1 cellular context compared by ENCODE assay signal in the genomic region with DNA sequence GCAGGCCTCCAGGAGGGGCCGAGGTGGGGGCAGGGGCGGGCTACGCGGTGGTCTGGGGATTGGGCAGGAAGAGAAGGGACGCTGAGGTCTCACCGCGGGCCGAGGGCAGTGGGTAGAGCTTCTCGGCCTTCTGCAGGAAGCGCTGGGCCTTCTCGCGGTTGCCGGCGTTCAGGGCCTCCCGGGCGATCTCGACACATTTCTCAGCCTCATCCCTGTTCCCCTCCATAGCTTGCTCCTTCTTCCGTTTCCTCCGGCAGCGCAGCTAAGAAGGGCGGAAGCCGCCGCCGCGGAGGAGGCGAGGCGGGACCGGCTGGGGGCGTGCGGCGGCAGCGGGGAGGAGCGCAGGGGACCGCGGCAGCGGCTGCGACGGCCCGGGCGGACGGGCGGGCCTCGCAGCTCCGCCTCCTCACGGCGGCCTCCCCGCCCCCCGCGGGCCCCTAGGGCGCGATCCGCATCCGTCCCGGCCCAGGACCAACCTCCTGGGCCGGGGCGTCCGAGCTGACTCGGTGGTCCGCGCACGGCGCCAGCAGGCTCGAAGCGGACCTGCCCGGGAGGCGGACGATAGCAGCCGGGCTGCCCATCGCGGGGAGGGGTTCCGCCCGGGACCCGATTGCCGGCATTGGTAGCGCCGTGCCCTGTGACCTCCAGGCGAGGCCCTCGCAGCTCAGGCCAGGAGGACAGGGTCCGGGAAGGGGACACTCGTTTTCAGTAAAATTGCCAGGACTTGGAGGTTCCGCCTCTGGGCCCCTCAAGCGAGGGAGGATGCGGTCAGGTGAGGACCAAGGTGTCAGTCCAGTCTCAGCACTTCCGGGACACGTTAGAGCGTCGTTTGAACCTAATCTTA.
TF ChIP-seq lines count a peak whose summit lies in the region.

A gene (minus strand): TSS at position 273 of the 844 bp plus-strand sequence. CDS start 47 bp downstream, at position 226.

TF ChIP-seq in HepG2, 621 proteins besides CTCF, POLR2A, EP300 and RAD21 (continued from another document):
- TF ChIP-seq, protein P1, sequence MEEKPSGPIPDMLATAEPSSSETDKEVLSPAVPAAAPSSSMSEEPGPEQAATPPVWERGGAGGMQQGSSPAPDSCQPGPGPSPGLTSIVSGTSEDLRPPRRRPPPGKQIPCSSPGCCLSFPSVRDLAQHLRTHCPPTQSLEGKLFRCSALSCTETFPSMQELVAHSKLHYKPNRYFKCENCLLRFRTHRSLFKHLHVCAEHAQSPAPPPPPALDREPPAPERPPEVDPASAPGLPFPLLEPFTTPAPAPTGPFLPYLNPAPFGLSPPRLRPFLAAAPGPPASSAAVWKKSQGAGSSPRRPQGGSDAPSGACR (CRISPR knock-in tag; IDR thresholded peaks at IDR 0.05) = no peak
- TF ChIP-seq SMARCE1 (IDR thresholded peaks at IDR 0.05; ENCODE audit: borderline replicate concordance) = no peak
- TF ChIP-seq PAF1 (CRISPR knock-in tag; IDR thresholded peaks at IDR 0.05) = 0 out of 2 replicates have a peak, but pooled peaks have one; percentile 73
- no peak for TF ChIP-seq CEBPB (IDR thresholded peaks at IDR 0.05; ENCODE audit: borderline replicate concordance, low read depth, low read length)
- no peak for TF ChIP-seq NONO (IDR thresholded peaks at IDR 0.05)
- peak; percentile 90 for TF ChIP-seq NONO (CRISPR knock-in tag; conservative IDR thresholded peaks at IDR 0.05)
- TF ChIP-seq, protein P2, sequence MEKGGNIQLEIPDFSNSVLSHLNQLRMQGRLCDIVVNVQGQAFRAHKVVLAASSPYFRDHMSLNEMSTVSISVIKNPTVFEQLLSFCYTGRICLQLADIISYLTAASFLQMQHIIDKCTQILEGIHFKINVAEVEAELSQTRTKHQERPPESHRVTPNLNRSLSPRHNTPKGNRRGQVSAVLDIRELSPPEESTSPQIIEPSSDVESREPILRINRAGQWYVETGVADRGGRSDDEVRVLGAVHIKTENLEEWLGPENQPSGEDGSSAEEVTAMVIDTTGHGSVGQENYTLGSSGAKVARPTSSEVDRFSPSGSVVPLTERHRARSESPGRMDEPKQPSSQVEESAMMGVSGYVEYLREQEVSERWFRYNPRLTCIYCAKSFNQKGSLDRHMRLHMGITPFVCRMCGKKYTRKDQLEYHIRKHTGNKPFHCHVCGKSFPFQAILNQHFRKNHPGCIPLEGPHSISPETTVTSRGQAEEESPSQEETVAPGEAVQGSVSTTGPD (CRISPR knock-in tag; IDR thresholded peaks at IDR 0.05) = no peak
- no peak for TF ChIP-seq NFIC (IDR thresholded peaks at IDR 0.05; ENCODE audit: low read length)
- TF ChIP-seq MAFF (IDR thresholded peaks at IDR 0.05; ENCODE audit: low read depth, low read length) = no peak
- no peak for TF ChIP-seq RFXAP (CRISPR knock-in tag; IDR thresholded peaks at IDR 0.05; ENCODE audit: borderline replicate concordance)
- no peak for TF ChIP-seq FOXO1 (CRISPR knock-in tag; IDR thresholded peaks at IDR 0.05)
- no peak for TF ChIP-seq ZNF431 (CRISPR knock-in tag; IDR thresholded peaks at IDR 0.05; ENCODE audit: borderline replicate concordance, low read depth)
- no peak; the same call in 1 of the 2 replicates for TF ChIP-seq ELF3 (CRISPR knock-in tag; IDR thresholded peaks at IDR 0.05)
- TF ChIP-seq ZNF75D (CRISPR knock-in tag; IDR thresholded peaks at IDR 0.05; ENCODE audit: borderline replicate concordance) = no peak
- TF ChIP-seq NFE2 (CRISPR knock-in tag; IDR thresholded peaks at IDR 0.05) = no peak
- TF ChIP-seq ZNF775 (CRISPR knock-in tag; IDR thresholded peaks at IDR 0.05; ENCODE audit: borderline replicate concordance) = 0 out of 2 replicates have a peak, but pooled peaks have one; percentile 41
- TF ChIP-seq SIN3A (IDR thresholded peaks at IDR 0.05; ENCODE audit: borderline replicate concordance, low read depth, low read length) = peak; percentile 74; the same call in 1 of the 2 replicates
- TF ChIP-seq ZIK1 (CRISPR knock-in tag; IDR thresholded peaks at IDR 0.05; ENCODE audit: borderline replicate concordance, low read depth) = 0 out of 2 replicates have a peak, but pooled peaks have one; percentile 24
- TF ChIP-seq, protein P3, sequence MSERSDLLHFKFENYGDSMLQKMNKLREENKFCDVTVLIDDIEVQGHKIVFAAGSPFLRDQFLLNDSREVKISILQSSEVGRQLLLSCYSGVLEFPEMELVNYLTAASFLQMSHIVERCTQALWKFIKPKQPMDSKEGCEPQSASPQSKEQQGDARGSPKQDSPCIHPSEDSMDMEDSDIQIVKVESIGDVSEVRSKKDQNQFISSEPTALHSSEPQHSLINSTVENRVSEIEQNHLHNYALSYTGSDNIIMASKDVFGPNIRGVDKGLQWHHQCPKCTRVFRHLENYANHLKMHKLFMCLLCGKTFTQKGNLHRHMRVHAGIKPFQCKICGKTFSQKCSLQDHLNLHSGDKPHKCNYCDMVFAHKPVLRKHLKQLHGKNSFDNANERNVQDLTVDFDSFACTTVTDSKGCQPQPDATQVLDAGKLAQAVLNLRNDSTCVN (CRISPR knock-in tag; IDR thresholded peaks at IDR 0.05; ENCODE audit: borderline replicate concordance) = peak; percentile 28; the same call in 1 of the 2 replicates
- no peak for TF ChIP-seq ZNF329 (CRISPR knock-in tag; IDR thresholded peaks at IDR 0.05; ENCODE audit: low read depth)
- 0 out of 2 replicates have a peak, but pooled peaks have one; percentile 3 for TF ChIP-seq ZNF83 (CRISPR knock-in tag; IDR thresholded peaks at IDR 0.05; ENCODE audit: borderline replicate concordance)
- no peak for TF ChIP-seq SCMH1 (CRISPR knock-in tag; IDR thresholded peaks at IDR 0.05; ENCODE audit: borderline replicate concordance)
- TF ChIP-seq, protein P4, sequence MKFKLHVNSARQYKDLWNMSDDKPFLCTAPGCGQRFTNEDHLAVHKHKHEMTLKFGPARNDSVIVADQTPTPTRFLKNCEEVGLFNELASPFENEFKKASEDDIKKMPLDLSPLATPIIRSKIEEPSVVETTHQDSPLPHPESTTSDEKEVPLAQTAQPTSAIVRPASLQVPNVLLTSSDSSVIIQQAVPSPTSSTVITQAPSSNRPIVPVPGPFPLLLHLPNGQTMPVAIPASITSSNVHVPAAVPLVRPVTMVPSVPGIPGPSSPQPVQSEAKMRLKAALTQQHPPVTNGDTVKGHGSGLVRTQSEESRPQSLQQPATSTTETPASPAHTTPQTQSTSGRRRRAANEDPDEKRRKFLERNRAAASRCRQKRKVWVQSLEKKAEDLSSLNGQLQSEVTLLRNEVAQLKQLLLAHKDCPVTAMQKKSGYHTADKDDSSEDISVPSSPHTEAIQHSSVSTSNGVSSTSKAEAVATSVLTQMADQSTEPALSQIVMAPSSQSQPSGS (CRISPR knock-in tag; IDR thresholded peaks at IDR 0.05) = no peak
